23 cellular contexts compared by ENCODE assay signal in genomic region chr22:45198463-45198795, GRCh38.
"Had no signal": no experiment of that assay in that cellular context is flagged by ENCODE, and none has a peak within 500 bp of the region (broad histone marks: within the 10 kb centered on the region; RNA-seq: fewer than 3 reads in every experiment).

No MANE protein-coding gene starts in this region.

- H3K4me1 ChIP-seq: body of pancreas, upper lobe of right lung had no signal

- H3K27me3 Mint-ChIP-seq: activated naive CD4-positive, alpha-beta T cell treated with anti-CD3 and anti-CD28 coated beads, Interleukin-2, amount 50 U/mL, for 24 hours; effector memory CD8-positive, alpha-beta T cell; memory B cell; stimulated activated naive B cell treated with anti-CD40 and anti-IgM and Interleukin-4, amounts not matched to agents 10 μg/mL and 1 μg/mL and 100 μg/mL, for 72 hours had no signal

- H3K9me3 Mint-ChIP-seq: activated naive CD4-positive, alpha-beta T cell treated with anti-CD3 and anti-CD28 coated beads, Interleukin-2, amount 50 U/mL, for 24 hours; effector memory CD8-positive, alpha-beta T cell; memory B cell; stimulated activated naive B cell treated with anti-CD40 and anti-IgM and Interleukin-4, amounts not matched to agents 10 μg/mL and 1 μg/mL and 100 μg/mL, for 72 hours had no signal

- H3K27ac ChIP-seq: body of pancreas, esophagus muscularis mucosa, sigmoid colon, upper lobe of right lung had no signal

- H3K4me1 Mint-ChIP-seq: activated naive CD4-positive, alpha-beta T cell treated with anti-CD3 and anti-CD28 coated beads, Interleukin-2, amount 50 U/mL, for 24 hours; memory B cell had no signal

- H3K4me3 ChIP-seq: body of pancreas, esophagus muscularis mucosa, mucosa of descending colon, sigmoid colon, smooth muscle cell, upper lobe of right lung had no signal

- H3K27me3 ChIP-seq: body of pancreas, esophagus muscularis mucosa, sigmoid colon, upper lobe of right lung had no signal

- DNase-seq: activated CD4-positive, alpha-beta T cell treated with anti-CD3 and anti-CD28 coated beads for 1 hour; activated CD4-positive, alpha-beta T cell treated with anti-CD3 and anti-CD28 coated beads, Interleukin-2, amount 50 U/mL, for 1 hour; activated CD8-positive, alpha-beta T cell treated with anti-CD3 and anti-CD28 coated beads, Interleukin-2, amount 10 ng/mL, durations not matched to agents 7 days and 5 days; activated gamma-delta T cell treated with Interleukin-2 at 50 U/mL for 16 hours; anterior cingulate cortex; body of pancreas; caudate nucleus; effector memory CD8-positive, alpha-beta T cell; hippocampal formation; left cardiac atrium; retina; sigmoid colon; stimulated activated CD4-positive, alpha-beta T cell treated with anti-CD3 and anti-CD28 coated beads, Interleukin-15, amount 100 ng/mL, for 24 hours; stimulated activated CD8-positive, alpha-beta memory T cell treated with anti-CD3 and anti-CD28 coated beads, Interleukin-4, amount 100 ng/mL, for 48 hours; stimulated activated naive B cell treated with anti-CD40 and anti-IgM and Interleukin-4, amounts not matched to agents 10 μg/mL and 1 μg/mL and 100 μg/mL, for 72 hours; T-helper 2 cell; upper lobe of right lung had no signal

- FAIRE-seq: frontal cortex had no signal

- H3K4me3 Mint-ChIP-seq: activated CD8-positive, alpha-beta T cell treated with anti-CD3 and anti-CD28 coated beads, Interleukin-2, amount 10 ng/mL, durations not matched to agents 7 days and 5 days; activated naive CD4-positive, alpha-beta T cell treated with anti-CD3 and anti-CD28 coated beads, Interleukin-2, amount 50 U/mL, for 24 hours; effector memory CD8-positive, alpha-beta T cell; memory B cell; stimulated activated naive B cell treated with anti-CD40 and anti-IgM and Interleukin-4, amounts not matched to agents 10 μg/mL and 1 μg/mL and 100 μg/mL, for 72 hours had no signal

- H3K4me2 ChIP-seq: smooth muscle cell had no signal

- H3K27ac Mint-ChIP-seq: activated CD8-positive, alpha-beta T cell treated with anti-CD3 and anti-CD28 coated beads, Interleukin-2, amount 10 ng/mL, durations not matched to agents 7 days and 5 days; activated naive CD4-positive, alpha-beta T cell treated with anti-CD3 and anti-CD28 coated beads, Interleukin-2, amount 50 U/mL, for 24 hours; memory B cell had no signal

- H3K9me3 ChIP-seq: body of pancreas, esophagus muscularis mucosa, mucosa of descending colon, sigmoid colon, upper lobe of right lung had no signal

- ATAC-seq: activated CD8-positive, alpha-beta T cell treated with anti-CD3 and anti-CD28 coated beads, Interleukin-2, amount 10 ng/mL, durations not matched to agents 7 days and 5 days; body of pancreas; effector memory CD8-positive, alpha-beta T cell; left cardiac atrium; mucosa of descending colon; stimulated activated naive B cell treated with anti-CD40 and anti-IgM and Interleukin-4, amounts not matched to agents 10 μg/mL and 1 μg/mL and 100 μg/mL, for 72 hours; upper lobe of right lung had no signal
